9 cellular contexts compared by ENCODE assay signal in genomic region chr2:227364585-227365263, GRCh38. TPM values are rescaled to one million over a fixed set of nuclear protein-coding genes. Genes with fewer than 3 reads are reported as not detected.
"Had no signal": no experiment of that assay in that cellular context is flagged by ENCODE, and none has a peak within 500 bp of the region (broad histone marks: within the 10 kb centered on the region; RNA-seq: fewer than 3 reads in every experiment).

No MANE protein-coding gene starts in this region.

RNA-seq across cellular contexts. Expression of gene TM4SF20, which starts 14.4 kb away (rescaled TPM):
- total RNA-seq: activated CD4-positive, alpha-beta T cell treated with anti-CD3 and anti-CD28 coated beads, Interleukin-2, amount 10 ng/mL, durations not matched to agents 7 days and 5 days; activated naive CD4-positive, alpha-beta T cell treated with anti-CD3 and anti-CD28 coated beads, Interleukin-2, amount 50 U/mL, for 72 hours; activated T-cell treated with anti-CD3 and anti-CD28 coated beads, Interleukin-2, amount 50 U/mL, for 72 hours; cerebellum; heart left ventricle; lower lobe of right lung had no signal
- polyA plus RNA-seq: heart left ventricle, ovary had no signal

RNA-seq across cellular contexts. Expression of gene SCYGR1, which starts 23.0 kb away (rescaled TPM):
- total RNA-seq: activated CD4-positive, alpha-beta T cell treated with anti-CD3 and anti-CD28 coated beads, Interleukin-2, amount 10 ng/mL, durations not matched to agents 7 days and 5 days; activated naive CD4-positive, alpha-beta T cell treated with anti-CD3 and anti-CD28 coated beads, Interleukin-2, amount 50 U/mL, for 72 hours; activated T-cell treated with anti-CD3 and anti-CD28 coated beads, Interleukin-2, amount 50 U/mL, for 72 hours; cerebellum; heart left ventricle; left colon; lower lobe of right lung; ovary had no signal
- polyA plus RNA-seq: esophagus, heart left ventricle, ovary had no signal
